13 cellular contexts compared by ENCODE assay signal in genomic region chr9:136695955-136696354, GRCh38. TPM values are rescaled to one million over a fixed set of nuclear protein-coding genes. Genes with fewer than 3 reads are reported as not detected.
DNase-seq lines count a peak whose midpoint lies in the region; ATAC-seq and TF ChIP-seq lines count a peak whose summit lies in the region.
"Had no signal": no experiment of that assay in that cellular context is flagged by ENCODE, and none has a peak within 500 bp of the region (broad histone marks: within the 10 kb centered on the region; RNA-seq: fewer than 3 reads in every experiment).

No MANE protein-coding gene starts in this region.

- CTCF ChIA-PET in activated CD8-positive, alpha-beta T cell treated with anti-CD3 and anti-CD28 coated beads, Interleukin-2, amount 10 ng/mL, durations not matched to agents 7 days and 5 days (lab: Charles Lee): interaction anchor here (0.9 to 2.0 kb wide), 2 partner anchors 8 to 31 kb away, joined by 3 to 6 read pairs; no protein-coding TSS in a partner anchor
- CTCF ChIA-PET in activated CD8-positive, alpha-beta T cell treated with anti-CD3 and anti-CD28 coated beads for 36 hours (lab: Charles Lee): interaction anchor here (0.8 to 1.3 kb wide), 3 partner anchors 10 to 208 kb away, joined by 3 read pairs; no protein-coding TSS in a partner anchor

- peak; percentile 13 for ATAC-seq in activated CD8-positive, alpha-beta T cell treated with anti-CD3 and anti-CD28 coated beads, Interleukin-2, amount 10 ng/mL, durations not matched to agents 7 days and 5 days
- no peak for ATAC-seq in activated CD8-positive, alpha-beta T cell treated with anti-CD3 and anti-CD28 coated beads for 36 hours
- ATAC-seq in upper lobe of left lung (ENCODE audit: low FRiP score in 2 of 2) (no peak), HG03442 (IDR thresholded peaks at IDR 0.05; ENCODE audit: unreplicated experiment) (no peak), T-helper 17 cell (no peak), GM18907 (IDR thresholded peaks at IDR 0.05; ENCODE audit: unreplicated experiment) (no peak)
- ATAC-seq: gastroesophageal sphincter had no signal

- no peak overlapping the region for H3K4me3 Mint-ChIP-seq in activated CD8-positive, alpha-beta T cell treated with anti-CD3 and anti-CD28 coated beads, Interleukin-2, amount 10 ng/mL, durations not matched to agents 7 days and 5 days
- no peak overlapping the region for H3K4me3 Mint-ChIP-seq in activated CD8-positive, alpha-beta T cell treated with anti-CD3 and anti-CD28 coated beads for 36 hours
- no peak overlapping the region for H3K4me3 Mint-ChIP-seq in glutamatergic neuron (ENCODE audit: unreplicated experiment)
- no peak overlapping the region for H3K4me3 Mint-ChIP-seq in T-helper 17 cell

- H3K4me1 Mint-ChIP-seq in activated CD8-positive, alpha-beta T cell treated with anti-CD3 and anti-CD28 coated beads, Interleukin-2, amount 10 ng/mL, durations not matched to agents 7 days and 5 days (ENCODE audit: low read depth): peaks cover 28% of the 10 kb centered on the region
- H3K4me1 Mint-ChIP-seq in activated CD8-positive, alpha-beta T cell treated with anti-CD3 and anti-CD28 coated beads for 36 hours (ENCODE audit: low read depth): peaks cover 11% of the 10 kb centered on the region
- H3K4me1 Mint-ChIP-seq in glutamatergic neuron (ENCODE audit: low read depth, unreplicated experiment) (peaks cover 12% of the 10 kb centered on the region), T-helper 17 cell (peaks cover 2% of the 10 kb centered on the region)

- H3K27me3 Mint-ChIP-seq in activated CD8-positive, alpha-beta T cell treated with anti-CD3 and anti-CD28 coated beads, Interleukin-2, amount 10 ng/mL, durations not matched to agents 7 days and 5 days (ENCODE audit: low read depth): peaks cover 14% of the 10 kb centered on the region
- peaks cover 11% of the 10 kb centered on the region for H3K27me3 Mint-ChIP-seq in activated CD8-positive, alpha-beta T cell treated with anti-CD3 and anti-CD28 coated beads for 36 hours
- H3K27me3 Mint-ChIP-seq in glutamatergic neuron (ENCODE audit: unreplicated experiment) (peaks cover 6% of the 10 kb centered on the region), T-helper 17 cell (peaks cover 24% of the 10 kb centered on the region)

- H3K27ac ChIP-seq in upper lobe of left lung: peak overlapping the region; percentile 32 to 76 (median 60)
- H3K27ac ChIP-seq: gastroesophageal sphincter had no signal

- no peak for TF ChIP-seq POLR2A in upper lobe of left lung (IDR thresholded peaks at IDR 0.05)

- no peak overlapping the region for H3K27ac Mint-ChIP-seq in activated CD8-positive, alpha-beta T cell treated with anti-CD3 and anti-CD28 coated beads, Interleukin-2, amount 10 ng/mL, durations not matched to agents 7 days and 5 days
- no peak overlapping the region for H3K27ac Mint-ChIP-seq in activated CD8-positive, alpha-beta T cell treated with anti-CD3 and anti-CD28 coated beads for 36 hours
- H3K27ac Mint-ChIP-seq in glutamatergic neuron (ENCODE audit: unreplicated experiment) (peak overlapping the region; percentile 89), T-helper 17 cell (no peak overlapping the region)

- H3K4me1 ChIP-seq in upper lobe of left lung: peaks cover 37 to 63% (median 61%) of the 10 kb centered on the region in 4 donors

- WGBS in upper lobe of left lung, 2 donors: 78 to 84% methylated on average over 9 to 21 of the region's 23 CpGs

- POLR2A ChIA-PET in activated CD8-positive, alpha-beta T cell treated with anti-CD3 and anti-CD28 coated beads, Interleukin-2, amount 10 ng/mL, durations not matched to agents 7 days and 5 days (lab: Charles Lee): interaction anchor here (0.6 to 3.2 kb wide), 2 partner anchors 9 to 32 kb away, joined by 3 to 18 read pairs; no protein-coding TSS in a partner anchor
- POLR2A ChIA-PET in activated CD8-positive, alpha-beta T cell treated with anti-CD3 and anti-CD28 coated beads for 36 hours (lab: Charles Lee): interaction anchor here (1.0 kb wide), 1 partner anchor 32 kb away, joined by 4 read pairs; no protein-coding TSS in a partner anchor

- TF ChIP-seq EP300 in upper lobe of left lung (IDR thresholded peaks at IDR 0.05): no peak

- no peaks in the 10 kb centered on the region for H3K27me3 ChIP-seq in upper lobe of left lung

- H3K9me3 Mint-ChIP-seq in activated CD8-positive, alpha-beta T cell treated with anti-CD3 and anti-CD28 coated beads, Interleukin-2, amount 10 ng/mL, durations not matched to agents 7 days and 5 days (ENCODE audit: insufficient read depth): no peaks in the 10 kb centered on the region
- no peaks in the 10 kb centered on the region for H3K9me3 Mint-ChIP-seq in activated CD8-positive, alpha-beta T cell treated with anti-CD3 and anti-CD28 coated beads for 36 hours
- peaks cover 4% of the 10 kb centered on the region for H3K9me3 Mint-ChIP-seq in glutamatergic neuron (ENCODE audit: unreplicated experiment)

- H3K36me3 ChIP-seq in upper lobe of left lung: no peaks in the 10 kb centered on the region
- H3K36me3 ChIP-seq: gastroesophageal sphincter had no signal

- intact Hi-C loops in activated CD8-positive, alpha-beta T cell treated with anti-CD3 and anti-CD28 coated beads for 36 hours (cut with micrococcal nuclease): no loop called here

- H3K9me3 ChIP-seq in upper lobe of left lung: no peaks in the 10 kb centered on the region
- no peaks in the 10 kb centered on the region for H3K9me3 ChIP-seq in T-helper 17 cell (ENCODE audit: control insufficient read depth, low read length, poor library complexity, severe bottlenecking)
- H3K9me3 ChIP-seq: gastroesophageal sphincter had no signal

- DNase-seq in activated CD8-positive, alpha-beta T cell treated with anti-CD3 and anti-CD28 coated beads, Interleukin-2, amount 10 ng/mL, durations not matched to agents 7 days and 5 days: no peak
- no peak for DNase-seq in activated CD8-positive, alpha-beta T cell treated with anti-CD3 and anti-CD28 coated beads for 36 hours
- DNase-seq in NCI-H524 treated with DMSO at 0.1 percent for 48 hours (lab: John Stamatoyannopoulos, UW) (peak; percentile 88), glutamatergic neuron (peak; percentile 72), upper lobe of left lung (peak in 1 of 2 donors; percentile 81), T-helper 17 cell (no peak)
- DNase-seq: effector memory CD4-positive, alpha-beta T cell; KG1 had no signal

- H3K4me3 ChIP-seq in upper lobe of left lung: no peak overlapping the region
- H3K4me3 ChIP-seq: gastroesophageal sphincter had no signal

- TF ChIP-seq CTCF in activated CD8-positive, alpha-beta T cell treated with anti-CD3 and anti-CD28 coated beads for 36 hours (IDR thresholded peaks at IDR 0.05): no peak
- TF ChIP-seq CTCF in glutamatergic neuron (IDR thresholded peaks at IDR 0.05; ENCODE audit: partially characterized antibody, unreplicated experiment): peak; percentile 18
- TF ChIP-seq CTCF in upper lobe of left lung (IDR thresholded peaks at IDR 0.05): no peak

- no peaks in the 10 kb centered on the region for H3K36me3 Mint-ChIP-seq in activated CD8-positive, alpha-beta T cell treated with anti-CD3 and anti-CD28 coated beads, Interleukin-2, amount 10 ng/mL, durations not matched to agents 7 days and 5 days (ENCODE audit: low read depth)
- H3K36me3 Mint-ChIP-seq in activated CD8-positive, alpha-beta T cell treated with anti-CD3 and anti-CD28 coated beads for 36 hours (ENCODE audit: low read depth): no peaks in the 10 kb centered on the region
- no peaks in the 10 kb centered on the region for H3K36me3 Mint-ChIP-seq in glutamatergic neuron (ENCODE audit: unreplicated experiment)
- no peaks in the 10 kb centered on the region for H3K36me3 Mint-ChIP-seq in T-helper 17 cell (ENCODE audit: low read depth)

RNA-seq across cellular contexts. Expression of gene AGPAT2, which starts 8.7 kb away (rescaled TPM):
- 10 to 100 TPM; 32.7 to 33.7 TPM for total RNA-seq in activated CD8-positive, alpha-beta T cell treated with anti-CD3 and anti-CD28 coated beads, Interleukin-2, amount 10 ng/mL, durations not matched to agents 7 days and 5 days
- total RNA-seq in activated CD8-positive, alpha-beta T cell treated with anti-CD3 and anti-CD28 coated beads for 36 hours: 10 to 100 TPM; 11.3 to 11.8 TPM
- 72.8 TPM for total RNA-seq in glutamatergic neuron (ENCODE audit: unreplicated experiment)
- total RNA-seq in upper lobe of left lung: 100 to 1,000 TPM in 5 of 6 donors, 10 to 100 TPM in 1; 70.2 to 242 (median 140) TPM
- 1 to 10 TPM; 7.7 to 8.5 TPM for total RNA-seq in T-helper 17 cell

RNA-seq across cellular contexts. Expression of gene DIPK1B, which starts 16.4 kb away (rescaled TPM):
- under 1 TPM in 1 of 2 experiments, not detected in 1; 0.16 TPM for total RNA-seq in activated CD8-positive, alpha-beta T cell treated with anti-CD3 and anti-CD28 coated beads, Interleukin-2, amount 10 ng/mL, durations not matched to agents 7 days and 5 days
- under 1 TPM in 1 of 2 experiments, not detected in 1; 0.14 TPM for total RNA-seq in activated CD8-positive, alpha-beta T cell treated with anti-CD3 and anti-CD28 coated beads for 36 hours
- total RNA-seq in glutamatergic neuron (ENCODE audit: unreplicated experiment): 71.3 TPM
- 10 to 100 TPM in 5 of 6 donors, 1 to 10 TPM in 1; 9.7 to 24.1 (median 17.0) TPM for total RNA-seq in upper lobe of left lung
- total RNA-seq in T-helper 17 cell: 1 to 10 TPM; 1.3 to 3.2 TPM

RNA-seq across cellular contexts. Expression of gene EGFL7, which starts 33.2 kb away (rescaled TPM):
- 1 to 10 TPM; 1.9 TPM for total RNA-seq in activated CD8-positive, alpha-beta T cell treated with anti-CD3 and anti-CD28 coated beads, Interleukin-2, amount 10 ng/mL, durations not matched to agents 7 days and 5 days
- total RNA-seq in activated CD8-positive, alpha-beta T cell treated with anti-CD3 and anti-CD28 coated beads for 36 hours: 1 to 10 TPM; 1.1 to 1.6 TPM
- total RNA-seq in glutamatergic neuron (ENCODE audit: unreplicated experiment): 8.1 TPM
- 100 to 1,000 TPM in 5 of 6 donors, 10 to 100 TPM in 1; 77.9 to 321 (median 165) TPM for total RNA-seq in upper lobe of left lung
- total RNA-seq in T-helper 17 cell: 1 to 10 TPM in 1 of 2 donors, not detected in 1; 5.7 TPM

RNA-seq across cellular contexts. Expression of gene LCN10, which starts 46.8 kb away (rescaled TPM):
- total RNA-seq in activated CD8-positive, alpha-beta T cell treated with anti-CD3 and anti-CD28 coated beads, Interleukin-2, amount 10 ng/mL, durations not matched to agents 7 days and 5 days: 1 to 10 TPM; 1.8 to 2.4 TPM
- 1 to 10 TPM; 2.6 to 3.2 TPM for total RNA-seq in activated CD8-positive, alpha-beta T cell treated with anti-CD3 and anti-CD28 coated beads for 36 hours
- total RNA-seq in glutamatergic neuron (ENCODE audit: unreplicated experiment) (not detected), upper lobe of left lung (10 to 100 TPM in 1 of 6 donors, 1 to 10 TPM in 4, under 1 TPM in 1; 0.39 to 17.8 (median 2.2) TPM), T-helper 17 cell (under 1 TPM in 1 of 2 donors, not detected in 1; 0.90 TPM)
- total RNA-seq: NCI-H460, urinary bladder had no signal

RNA-seq across cellular contexts. Expression of gene LCN6, which starts 52.4 kb away (rescaled TPM):
- total RNA-seq in activated CD8-positive, alpha-beta T cell treated with anti-CD3 and anti-CD28 coated beads, Interleukin-2, amount 10 ng/mL, durations not matched to agents 7 days and 5 days: not detected
- not detected for total RNA-seq in activated CD8-positive, alpha-beta T cell treated with anti-CD3 and anti-CD28 coated beads for 36 hours
- total RNA-seq in glutamatergic neuron (ENCODE audit: unreplicated experiment): not detected
- total RNA-seq in upper lobe of left lung: 10 to 100 TPM in 1 of 6 donors, 1 to 10 TPM in 3, not detected in 2; 2.7 to 35.1 (median 5.5) TPM
- total RNA-seq in T-helper 17 cell: not detected
- total RNA-seq: NCI-H460, urinary bladder had no signal

Comparison
In these comparisons a context has a peak if more than half of its experiments do, and no peak if none do; other contexts are left out.
1. DNase-seq: peak in NCI-H524 treated with DMSO at 0.1 percent for 48 hours (single experiment) and glutamatergic neuron (single experiment); none in activated CD8-positive, alpha-beta T cell treated with anti-CD3 and anti-CD28 coated beads, Interleukin-2, amount 10 ng/mL, durations not matched to agents 7 days and 5 days (single experiment), activated CD8-positive, alpha-beta T cell treated with anti-CD3 and anti-CD28 coated beads for 36 hours (single experiment) and T-helper 17 cell (0 of 3).